ENCODE assay signal across 14 cellular contexts in the genomic region with DNA sequence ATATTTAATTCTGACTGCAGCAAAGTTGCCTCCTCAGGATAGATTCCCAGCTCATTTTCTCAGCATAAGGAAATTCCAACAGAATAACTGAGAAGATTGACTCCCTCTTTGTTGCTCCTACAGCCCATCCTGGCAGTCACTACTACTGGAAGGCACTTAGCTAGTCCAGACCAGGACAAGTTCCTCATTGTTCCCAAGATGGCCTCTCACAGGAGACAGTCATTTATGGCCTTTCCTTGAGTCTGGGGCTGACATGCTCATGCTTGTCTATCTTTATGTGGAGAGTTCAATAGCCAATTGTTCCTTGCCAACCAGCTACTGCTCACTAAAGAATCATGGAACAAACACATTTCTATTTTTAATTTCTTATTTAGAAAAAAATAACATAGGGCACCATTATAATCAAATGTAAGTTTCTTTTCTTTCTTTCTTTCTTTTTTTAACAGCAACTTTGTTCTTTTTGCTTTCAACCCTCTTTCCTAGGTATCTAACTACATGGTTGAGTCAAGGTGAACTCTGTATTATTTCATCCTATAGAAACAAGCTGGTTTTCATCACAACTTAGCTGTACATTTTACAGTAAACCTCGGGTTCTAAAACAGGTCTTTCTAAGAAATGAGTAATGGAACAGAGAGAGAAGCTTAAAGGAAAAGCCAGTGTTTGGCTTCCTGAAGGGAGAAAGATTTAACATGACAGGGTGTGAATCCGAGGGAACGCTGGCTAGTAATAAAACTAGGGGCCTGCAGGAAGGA.
A peak's percentile ranks its signal among the peaks of the same experiment; 100 is the strongest.
DNase-seq lines count a peak whose midpoint lies in the region; ATAC-seq and TF ChIP-seq lines count a peak whose summit lies in the region.
"Had no signal": no experiment of that assay in that cellular context is flagged by ENCODE, and none has a peak within 500 bp of the region (broad histone marks: within the 10 kb centered on the region; RNA-seq: fewer than 3 reads in every experiment).

No MANE protein-coding gene starts in this region.

- no peak for DNase-seq in activated naive CD4-positive, alpha-beta T cell treated with anti-CD3 and anti-CD28 coated beads, Interleukin-2, amount 50 U/mL, for 16 hours
- no peak for DNase-seq in activated CD4-positive, alpha-beta memory T cell treated with anti-CD3 and anti-CD28 coated beads for 36 hours
- DNase-seq in foreskin keratinocyte (peak; percentile 37 to 69), dedifferentiated amniotic fluid mesenchymal stem cell (ENCODE audit: extremely low spot score) (no peak), SHP77 (lab: John Stamatoyannopoulos, UW) (no peak)
- no peak for DNase-seq in stimulated activated naive CD8-positive, alpha-beta T cell treated with anti-CD3 and anti-CD28 coated beads, Interleukin-15, amount 100 ng/mL, for 72 hours
- DNase-seq: activated CD4-positive, alpha-beta T cell treated with anti-CD3 and anti-CD28 coated beads, Interleukin-2, amount 50 U/mL, for 4 hours; amniotic stem cell; DMS79 treated with DMSO at 0.1 percent for 48 hours; dorsolateral prefrontal cortex; stimulated activated CD4-positive, alpha-beta T cell treated with anti-CD3 and anti-CD28 coated beads, Interleukin-2, amount 100 ng/mL, for 24 hours had no signal

- H3K4me1 Mint-ChIP-seq in activated naive CD4-positive, alpha-beta T cell treated with anti-CD3 and anti-CD28 coated beads, Interleukin-2, amount 50 U/mL, for 24 hours: peaks cover 23% of the 10 kb centered on the region
- H3K4me1 Mint-ChIP-seq in activated CD4-positive, alpha-beta memory T cell treated with anti-CD3 and anti-CD28 coated beads for 36 hours (ENCODE audit: low read depth): peaks cover 73% of the 10 kb centered on the region
- peaks cover 26% of the 10 kb centered on the region for H3K4me1 Mint-ChIP-seq in stimulated activated naive CD8-positive, alpha-beta T cell treated with anti-CD3 and anti-CD28 coated beads, Interleukin-15, amount 100 ng/mL, for 72 hours

- CTCF ChIA-PET in activated CD4-positive, alpha-beta memory T cell treated with anti-CD3 and anti-CD28 coated beads for 36 hours (lab: Charles Lee): interaction anchor here (0.7 to 3.0 kb wide), 11 partner anchors 13 to 92 kb away, joined by 3 to 17 read pairs (median 4); no protein-coding TSS in a partner anchor

- intact Hi-C loops in activated CD4-positive, alpha-beta memory T cell treated with anti-CD3 and anti-CD28 coated beads for 36 hours (cut with micrococcal nuclease): loop anchor here (1.0 to 2.0 kb wide), 2 partner anchors 8 to 14 kb away; no protein-coding TSS in a partner anchor

- H3K27me3 ChIP-seq in foreskin keratinocyte: no peaks in the 10 kb centered on the region
- H3K27me3 ChIP-seq: right atrium auricular region had no signal

- no peaks in the 10 kb centered on the region for H3K36me3 Mint-ChIP-seq in activated naive CD4-positive, alpha-beta T cell treated with anti-CD3 and anti-CD28 coated beads, Interleukin-2, amount 50 U/mL, for 24 hours
- H3K36me3 Mint-ChIP-seq in activated CD4-positive, alpha-beta memory T cell treated with anti-CD3 and anti-CD28 coated beads for 36 hours: peaks cover 23% of the 10 kb centered on the region

- H3K4me3 Mint-ChIP-seq in activated naive CD4-positive, alpha-beta T cell treated with anti-CD3 and anti-CD28 coated beads, Interleukin-2, amount 50 U/mL, for 24 hours: peak overlapping the region; percentile 53
- H3K4me3 Mint-ChIP-seq in activated CD4-positive, alpha-beta memory T cell treated with anti-CD3 and anti-CD28 coated beads for 36 hours: peak overlapping the region; percentile 52
- H3K4me3 Mint-ChIP-seq in stimulated activated naive CD8-positive, alpha-beta T cell treated with anti-CD3 and anti-CD28 coated beads, Interleukin-15, amount 100 ng/mL, for 72 hours: peak overlapping the region in 1 of 2 donors; percentile 66

- peak overlapping the region; percentile 52 for H3K27ac ChIP-seq in foreskin keratinocyte
- H3K27ac ChIP-seq: dorsolateral prefrontal cortex, right atrium auricular region had no signal

- POLR2A ChIA-PET in activated CD4-positive, alpha-beta memory T cell treated with anti-CD3 and anti-CD28 coated beads for 36 hours (lab: Charles Lee): interaction anchor here (0.8 to 3.6 kb wide), 14 partner anchors 10 to 144 kb away, joined by 3 to 30 read pairs (median 4); a partner anchor contains a TSS

- peaks cover 6% of the 10 kb centered on the region for H3K9me3 Mint-ChIP-seq in activated naive CD4-positive, alpha-beta T cell treated with anti-CD3 and anti-CD28 coated beads, Interleukin-2, amount 50 U/mL, for 24 hours
- H3K9me3 Mint-ChIP-seq in activated CD4-positive, alpha-beta memory T cell treated with anti-CD3 and anti-CD28 coated beads for 36 hours: peaks cover 22% of the 10 kb centered on the region
- H3K9me3 Mint-ChIP-seq in stimulated activated naive CD8-positive, alpha-beta T cell treated with anti-CD3 and anti-CD28 coated beads, Interleukin-15, amount 100 ng/mL, for 72 hours: peaks cover 19 to 25% of the 10 kb centered on the region in 2 donors

- TF ChIP-seq CTCF in foreskin keratinocyte (conservative IDR thresholded peaks at IDR 0.05): no peak

- peak overlapping the region; percentile 33 for H3K27ac Mint-ChIP-seq in activated naive CD4-positive, alpha-beta T cell treated with anti-CD3 and anti-CD28 coated beads, Interleukin-2, amount 50 U/mL, for 24 hours
- H3K27ac Mint-ChIP-seq in activated CD4-positive, alpha-beta memory T cell treated with anti-CD3 and anti-CD28 coated beads for 36 hours: peak overlapping the region; percentile 84
- peak overlapping the region; percentile 23 to 70 for H3K27ac Mint-ChIP-seq in stimulated activated naive CD8-positive, alpha-beta T cell treated with anti-CD3 and anti-CD28 coated beads, Interleukin-15, amount 100 ng/mL, for 72 hours

- H3K4me1 ChIP-seq in foreskin keratinocyte: peaks cover 15% of the 10 kb centered on the region
- H3K4me1 ChIP-seq: right atrium auricular region had no signal

- H3K27me3 Mint-ChIP-seq in activated naive CD4-positive, alpha-beta T cell treated with anti-CD3 and anti-CD28 coated beads, Interleukin-2, amount 50 U/mL, for 24 hours: no peaks in the 10 kb centered on the region
- H3K27me3 Mint-ChIP-seq in activated CD4-positive, alpha-beta memory T cell treated with anti-CD3 and anti-CD28 coated beads for 36 hours: no peaks in the 10 kb centered on the region
- H3K27me3 Mint-ChIP-seq in stimulated activated naive CD8-positive, alpha-beta T cell treated with anti-CD3 and anti-CD28 coated beads, Interleukin-15, amount 100 ng/mL, for 72 hours: peaks cover 10% of the 10 kb centered on the region

- ATAC-seq in foreskin keratinocyte: peak; percentile 61
- ATAC-seq in stimulated activated naive CD8-positive, alpha-beta T cell treated with anti-CD3 and anti-CD28 coated beads, Interleukin-15, amount 100 ng/mL, for 72 hours: peak; percentile 57
- ATAC-seq in GM19328 (IDR thresholded peaks at IDR 0.05; ENCODE audit: unreplicated experiment): no peak

Comparison
In these comparisons a context has a peak if more than half of its experiments do, and no peak if none do; other contexts are left out.
1. H3K27ac Mint-ChIP-seq: peak in every context shown above with its lines; median percentile 84 in activated CD4-positive, alpha-beta memory T cell treated with anti-CD3 and anti-CD28 coated beads for 36 hours; 46 in stimulated activated naive CD8-positive, alpha-beta T cell treated with anti-CD3 and anti-CD28 coated beads, Interleukin-15, amount 100 ng/mL, for 72 hours; 33 in activated naive CD4-positive, alpha-beta T cell treated with anti-CD3 and anti-CD28 coated beads, Interleukin-2, amount 50 U/mL, for 24 hours.
2. DNase-seq: peak in foreskin keratinocyte (2 of 2); none in activated naive CD4-positive, alpha-beta T cell treated with anti-CD3 and anti-CD28 coated beads, Interleukin-2, amount 50 U/mL, for 16 hours (single experiment), activated CD4-positive, alpha-beta memory T cell treated with anti-CD3 and anti-CD28 coated beads for 36 hours (single experiment), stimulated activated naive CD8-positive, alpha-beta T cell treated with anti-CD3 and anti-CD28 coated beads, Interleukin-15, amount 100 ng/mL, for 72 hours (0 of 2), dedifferentiated amniotic fluid mesenchymal stem cell (single experiment) and SHP77 (0 of 2).